In the genomic region with DNA sequence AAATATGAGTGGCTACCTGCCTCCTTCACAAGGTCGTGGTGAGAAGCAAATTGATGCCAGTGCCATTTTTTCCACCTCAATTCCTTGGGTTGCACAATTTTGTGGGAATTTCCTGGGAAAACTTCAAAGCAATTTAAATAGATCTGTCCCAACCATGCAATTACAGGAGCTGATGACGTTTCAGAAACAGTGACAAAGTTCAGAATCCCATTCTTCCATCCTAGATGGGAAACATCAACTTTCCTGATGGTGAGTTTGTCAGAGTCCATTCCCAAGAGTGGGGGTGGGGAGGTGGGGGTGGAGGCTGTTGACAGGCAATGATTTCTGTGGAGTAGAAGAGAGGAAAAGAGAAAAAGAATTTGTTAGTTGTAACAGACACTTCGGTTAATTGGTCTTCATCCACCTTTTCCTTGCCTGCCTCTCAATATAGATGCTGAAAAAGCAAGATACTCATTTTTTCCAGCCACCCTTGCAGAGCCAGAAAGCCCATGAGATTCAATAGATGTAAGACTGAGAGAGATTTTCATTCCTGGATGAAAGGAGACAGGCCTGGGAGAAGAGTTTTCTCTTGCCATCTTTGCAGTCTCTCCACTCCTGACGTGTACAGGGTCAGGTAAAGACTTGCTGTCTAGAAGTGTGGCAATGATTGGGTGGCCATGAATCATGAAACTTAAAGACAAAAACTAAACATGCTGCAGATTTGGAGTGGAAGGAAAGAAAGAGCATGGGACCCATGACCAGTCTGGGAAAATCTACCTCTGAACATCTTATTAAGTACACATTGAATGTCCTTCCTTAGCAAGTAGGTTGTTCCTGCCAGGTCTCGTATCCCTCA, we compare ENCODE assay signal across 1 cellular context.
TF ChIP-seq lines count a peak whose summit lies in the region.

No MANE protein-coding gene starts in this region.

TF ChIP-seq in HepG2, 621 proteins besides CTCF, POLR2A, EP300 and RAD21 (continued from another document and continues in another):
- TF ChIP-seq, protein P1, sequence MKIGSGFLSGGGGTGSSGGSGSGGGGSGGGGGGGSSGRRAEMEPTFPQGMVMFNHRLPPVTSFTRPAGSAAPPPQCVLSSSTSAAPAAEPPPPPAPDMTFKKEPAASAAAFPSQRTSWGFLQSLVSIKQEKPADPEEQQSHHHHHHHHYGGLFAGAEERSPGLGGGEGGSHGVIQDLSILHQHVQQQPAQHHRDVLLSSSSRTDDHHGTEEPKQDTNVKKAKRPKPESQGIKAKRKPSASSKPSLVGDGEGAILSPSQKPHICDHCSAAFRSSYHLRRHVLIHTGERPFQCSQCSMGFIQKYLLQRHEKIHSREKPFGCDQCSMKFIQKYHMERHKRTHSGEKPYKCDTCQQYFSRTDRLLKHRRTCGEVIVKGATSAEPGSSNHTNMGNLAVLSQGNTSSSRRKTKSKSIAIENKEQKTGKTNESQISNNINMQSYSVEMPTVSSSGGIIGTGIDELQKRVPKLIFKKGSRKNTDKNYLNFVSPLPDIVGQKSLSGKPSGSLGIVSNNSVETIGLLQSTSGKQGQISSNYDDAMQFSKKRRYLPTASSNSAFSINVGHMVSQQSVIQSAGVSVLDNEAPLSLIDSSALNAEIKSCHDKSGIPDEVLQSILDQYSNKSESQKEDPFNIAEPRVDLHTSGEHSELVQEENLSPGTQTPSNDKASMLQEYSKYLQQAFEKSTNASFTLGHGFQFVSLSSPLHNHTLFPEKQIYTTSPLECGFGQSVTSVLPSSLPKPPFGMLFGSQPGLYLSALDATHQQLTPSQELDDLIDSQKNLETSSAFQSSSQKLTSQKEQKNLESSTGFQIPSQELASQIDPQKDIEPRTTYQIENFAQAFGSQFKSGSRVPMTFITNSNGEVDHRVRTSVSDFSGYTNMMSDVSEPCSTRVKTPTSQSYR (CRISPR knock-in tag; IDR thresholded peaks at IDR 0.05; ENCODE audit: borderline replicate concordance), result peak; percentile 90; the same call in 1 of the 2 replicates
- TF ChIP-seq ZKSCAN1 (IDR thresholded peaks at IDR 0.05; ENCODE audit: low read length) (no peak), TRIM24 (CRISPR knock-in tag; IDR thresholded peaks at IDR 0.05) (peak; percentile 50; the same call in 1 of the 2 replicates), BCL6 (CRISPR knock-in tag; IDR thresholded peaks at IDR 0.05) (peak; percentile 89), ZBTB1 (CRISPR knock-in tag; IDR thresholded peaks at IDR 0.05; ENCODE audit: borderline replicate concordance) (no peak), ZNF414 (CRISPR knock-in tag; IDR thresholded peaks at IDR 0.05) (0 out of 2 replicates have a peak, but pooled peaks have one; percentile 50), SP4 (CRISPR knock-in tag; IDR thresholded peaks at IDR 0.05) (no peak; the same call in 1 of the 2 replicates), SIN3A (IDR thresholded peaks at IDR 0.05; ENCODE audit: borderline replicate concordance, low read depth, low read length) (no peak), TRIM22 (IDR thresholded peaks at IDR 0.05) (no peak), PHB2 (IDR thresholded peaks at IDR 0.05; ENCODE audit: partially characterized antibody) (no peak), DR1 (CRISPR knock-in tag; IDR thresholded peaks at IDR 0.05) (no peak), ZNF17 (CRISPR knock-in tag; IDR thresholded peaks at IDR 0.05) (no peak), TP53 (CRISPR knock-in tag; conservative IDR thresholded peaks at IDR 0.05) (no peak), REST (IDR thresholded peaks at IDR 0.05; ENCODE audit: borderline replicate concordance in 1 of 2, low read depth in 1 of 2, low read length in 2 of 2) (peak in 1 of 2 experiments; percentile 83; a peak in 2 of 4 replicates), ZNF569 (CRISPR knock-in tag; IDR thresholded peaks at IDR 0.05; ENCODE audit: borderline replicate concordance) (no peak), GZF1 (CRISPR knock-in tag; IDR thresholded peaks at IDR 0.05) (no peak), NCOA5 (CRISPR knock-in tag; IDR thresholded peaks at IDR 0.05) (no peak), ZBTB39 (CRISPR knock-in tag; IDR thresholded peaks at IDR 0.05) (no peak), GATAD2A (CRISPR knock-in tag; IDR thresholded peaks at IDR 0.05) (peak; percentile 83), ZFX (CRISPR knock-in tag; IDR thresholded peaks at IDR 0.05; ENCODE audit: low read depth) (no peak), ZC3H13 (CRISPR knock-in tag; IDR thresholded peaks at IDR 0.05) (no peak), NR2F6 (IDR thresholded peaks at IDR 0.05) (peak; percentile 65), NR2F6 (CRISPR knock-in tag; IDR thresholded peaks at IDR 0.05) (peak; percentile 44; the same call in 1 of the 2 replicates), CREB1 (IDR thresholded peaks at IDR 0.05) (peak; percentile 93), CREB1 (CRISPR knock-in tag; IDR thresholded peaks at IDR 0.05) (peak; percentile 95), ZMAT3 (CRISPR knock-in tag; conservative IDR thresholded peaks at IDR 0.05) (no peak), RFXANK (CRISPR knock-in tag; IDR thresholded peaks at IDR 0.05) (no peak), ZFP90 (CRISPR knock-in tag; IDR thresholded peaks at IDR 0.05; ENCODE audit: borderline replicate concordance) (no peak), ATF4 (CRISPR knock-in tag; IDR thresholded peaks at IDR 0.05) (peak in 1 of 2 experiments; percentile 88; a peak in 2 of 4 replicates), DBP (CRISPR knock-in tag; IDR thresholded peaks at IDR 0.05; ENCODE audit: not compliant biosample characterization) (no peak), ZNF460 (CRISPR knock-in tag; IDR thresholded peaks at IDR 0.05; ENCODE audit: borderline replicate concordance) (no peak; the same call in 1 of the 2 replicates), RXRA (CRISPR knock-in tag; IDR thresholded peaks at IDR 0.05) (no peak), HNRNPH1 (optimal IDR thresholded peaks at IDR 0.05; ENCODE audit: low read depth, low read length) (no peak), LRRFIP1 (CRISPR knock-in tag; conservative IDR thresholded peaks at IDR 0.05) (no peak), FOXK2 (IDR thresholded peaks at IDR 0.05) (0 out of 2 replicates have a peak, but pooled peaks have one; percentile 27)
- TF ChIP-seq, protein P2, sequence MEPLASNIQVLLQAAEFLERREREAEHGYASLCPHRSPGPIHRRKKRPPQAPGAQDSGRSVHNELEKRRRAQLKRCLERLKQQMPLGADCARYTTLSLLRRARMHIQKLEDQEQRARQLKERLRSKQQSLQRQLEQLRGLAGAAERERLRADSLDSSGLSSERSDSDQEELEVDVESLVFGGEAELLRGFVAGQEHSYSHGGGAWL (CRISPR knock-in tag; IDR thresholded peaks at IDR 0.05), result no peak
